In the genomic region with DNA sequence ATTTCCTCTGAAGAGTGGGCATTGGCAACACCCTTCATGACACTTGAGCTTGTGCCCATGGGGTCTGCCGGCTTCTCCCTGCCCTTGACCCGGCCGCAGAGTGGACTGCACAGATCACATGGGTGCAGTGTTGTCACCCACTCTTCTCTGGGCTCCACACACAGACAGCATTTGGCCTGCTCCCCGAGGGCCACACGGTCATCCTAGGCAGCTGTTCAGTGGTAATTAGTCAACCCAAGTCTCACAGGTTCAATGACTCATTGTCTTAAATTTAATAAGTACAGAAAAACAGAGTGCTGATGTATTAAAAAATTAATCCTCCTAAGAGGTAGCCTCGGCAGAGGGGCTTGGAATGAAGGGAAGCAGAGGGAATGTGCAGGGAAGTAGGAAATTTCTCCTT, we compare ENCODE assay signal across 10 cellular contexts.
DNase-seq lines count a peak whose midpoint lies in the region; ATAC-seq, FAIRE-seq and TF ChIP-seq lines count a peak whose summit lies in the region.
"Had no signal": no experiment of that assay in that cellular context is flagged by ENCODE, and none has a peak within 500 bp of the region (broad histone marks: within the 10 kb centered on the region; RNA-seq: fewer than 3 reads in every experiment).

No MANE protein-coding gene starts in this region.

- WGBS in HepG2 (ENCODE audit: low lambda C conversion rate): 94% methylated on average over 5 of the region's 6 CpGs
- WGBS in SK-N-SH (ENCODE audit: low lambda C conversion rate): 90% methylated on average over 6 of the region's 6 CpGs

- H3K27ac ChIP-seq in HepG2 (ENCODE audit: extremely low read length, insufficient read depth, low read length) (peak overlapping the region; percentile 0), SK-N-SH (ENCODE audit: low read depth in 2 of 2, low read length in 1 of 2) (no peak overlapping the region; a peak in 1 of 4 replicates)

- TF ChIP-seq CTCF in D721Med (IDR thresholded peaks at IDR 0.05; ENCODE audit: insufficient read depth, missing control alignments) (no peak), activated B cell treated with CpG ODN at 0.5 μM for 24 hours (IDR thresholded peaks at IDR 0.05) (no peak), HepG2 (CRISPR knock-in tag; IDR thresholded peaks at IDR 0.05) (no peak), SK-N-SH (IDR thresholded peaks at IDR 0.05) (no peak)

- peak overlapping the region; percentile 72 for H3K27ac Mint-ChIP-seq in activated B cell treated with CpG ODN at 0.5 μM for 24 hours

- H3K4me1 Mint-ChIP-seq in activated B cell treated with CpG ODN at 0.5 μM for 24 hours: peaks cover 71% of the 10 kb centered on the region

- in situ Hi-C loops in HepG2 (cut with HindIII; ENCODE audit: extremely low pct_ligation_motif_present, low pct_unique_long_range_greater_than_20kb): no loop called here

- no peak overlapping the region for H2AFZ ChIP-seq in HepG2 (ENCODE audit: low read length)
- no peak overlapping the region for H2AFZ ChIP-seq in SK-N-SH (ENCODE audit: low read depth)

- H3K4me3 ChIP-seq in HepG2 (replicated peaks in 1 of 3; ENCODE audit: insufficient read depth in 1 of 3, low read depth in 2 of 3, low read length in 3 of 3) (no peak overlapping the region), SK-N-SH (ENCODE audit: low read depth in 2 of 2, low read length in 1 of 2) (no peak overlapping the region)

- CTCF ChIA-PET in activated B cell treated with CpG ODN at 0.5 μM for 24 hours (lab: Charles Lee) (interaction anchor here (1.2 kb wide), 1 partner anchor 217 kb away, joined by 3 read pairs; no protein-coding TSS in a partner anchor), HepG2 (lab: Yijun Ruan, JAX; ENCODE audit: low intra/inter-chr PET ratio, low total read pairs) (no interaction called here), SK-N-SH (lab: Yijun Ruan, JAX) (interaction anchor here (0.7 to 3.0 kb wide), 4 partner anchors 7 to 20 kb away, joined by 3 to 15 read pairs (median 6); no protein-coding TSS in a partner anchor)

- H3K4me3 Mint-ChIP-seq in activated B cell treated with CpG ODN at 0.5 μM for 24 hours: peak overlapping the region; percentile 28

- H3K36me3 ChIP-seq in HepG2 (replicated peaks in 1 of 2; ENCODE audit: control insufficient read depth in 1 of 2, insufficient read depth in 2 of 2, low read length in 2 of 2): peaks cover under 1 to 2% of the 10 kb centered on the region in 2 experiments; a peak in 1 of 5 replicates
- H3K36me3 ChIP-seq in SK-N-SH (replicated peaks in 1 of 2; ENCODE audit: control insufficient read depth in 1 of 2, insufficient read depth in 2 of 2, low read length in 1 of 2): no peaks in the 10 kb centered on the region

- peaks cover 6% of the 10 kb centered on the region for H3F3A ChIP-seq in SK-N-SH (replicated peaks; ENCODE audit: insufficient read depth)

- peaks cover 2% of the 10 kb centered on the region for H3K36me3 Mint-ChIP-seq in activated B cell treated with CpG ODN at 0.5 μM for 24 hours (ENCODE audit: low read depth)

- DNase-seq in D721Med (ENCODE audit: insufficient read length, low spot score) (peak; percentile 74), activated B cell treated with CpG ODN at 0.5 μM for 24 hours (no peak), HepG2 (ENCODE audit: low spot score) (no peak), SKM-1 (lab: John Stamatoyannopoulos, UW; ENCODE audit: unreplicated experiment) (no peak), superior temporal gyrus (ENCODE audit: extremely low spot score) (no peak), SK-N-SH (no peak)
- DNase-seq: activated gamma-delta T cell treated with Interleukin-2 at 50 U/mL for 16 hours, MV-4-11, NCI-H526 had no signal

- H3K79me2 ChIP-seq in HepG2 (ENCODE audit: insufficient read depth, low read length) (peaks cover 11% of the 10 kb centered on the region), SK-N-SH (ENCODE audit: insufficient read depth) (no peaks in the 10 kb centered on the region)

- H3K4me1 ChIP-seq in HepG2 (ENCODE audit: insufficient read depth, low read length) (peaks cover 65% of the 10 kb centered on the region), SK-N-SH (ENCODE audit: control insufficient read depth in 1 of 2, insufficient read depth in 2 of 2, low read depth in 1 of 2, low read length in 1 of 2) (peaks cover 25 to 36% of the 10 kb centered on the region in 2 experiments; a peak in 3 of 4 replicates)

- intact Hi-C loops in activated B cell treated with CpG ODN at 0.5 μM for 24 hours (cut with micrococcal nuclease): loop anchor here (1.0 to 5.0 kb wide), 3 partner anchors 25 to 281 kb away; no protein-coding TSS in a partner anchor
- intact Hi-C loops in HepG2 (cut with micrococcal nuclease; ENCODE audit: unreplicated experiment): loop anchor here (5.0 kb wide), 1 partner anchor 281 kb away; no protein-coding TSS in a partner anchor

- no peaks in the 10 kb centered on the region for H3K9me2 ChIP-seq in SK-N-SH

- peak; percentile 11 for TF ChIP-seq POLR2A in GM19099 (IDR thresholded peaks at IDR 0.05; ENCODE audit: extremely low read depth, insufficient read length, low read depth)
- TF ChIP-seq POLR2A in HepG2 (IDR thresholded peaks at IDR 0.05; ENCODE audit: insufficient read depth in 1 of 2, low read depth in 2 of 2, low read length in 2 of 2): no peak

- H3K27me3 ChIP-seq in HepG2 (ENCODE audit: control insufficient read depth in 1 of 2, insufficient read depth in 2 of 2, low read length in 2 of 2): no peaks in the 10 kb centered on the region
- H3K27me3 ChIP-seq in SK-N-SH (ENCODE audit: insufficient read depth): no peaks in the 10 kb centered on the region

- no peak for TF ChIP-seq RAD21 in HepG2 (CRISPR knock-in tag; IDR thresholded peaks at IDR 0.05)
- TF ChIP-seq RAD21 in SK-N-SH (IDR thresholded peaks at IDR 0.05; ENCODE audit: low read length): no peak

- BruUV-seq in HepG2 (replicated peaks; lab: Mats Ljungman, UMichigan): no TSS peak

- POLR2A ChIA-PET in activated B cell treated with CpG ODN at 0.5 μM for 24 hours (lab: Charles Lee) (interaction anchor here (0.7 to 1.5 kb wide), 3 partner anchors 10 to 218 kb away, joined by 3 to 9 read pairs (median 5); no protein-coding TSS in a partner anchor), HepG2 (lab: Yijun Ruan, JAX) (interaction anchor here (2.6 to 2.8 kb wide), 2 partner anchors 55 to 100 kb away, joined by 13 to 20 read pairs; no protein-coding TSS in a partner anchor), SK-N-SH (lab: Yijun Ruan, JAX) (interaction anchor here (0.7 to 1.2 kb wide), 2 partner anchors 13 to 25 kb away, joined by 3 to 4 read pairs; no protein-coding TSS in a partner anchor)

- no peak overlapping the region for H3K9ac ChIP-seq in HepG2 (ENCODE audit: insufficient read depth, low read depth, low read length)
- H3K9ac ChIP-seq in SK-N-SH: no peak overlapping the region

- ATAC-seq in activated B cell treated with CpG ODN at 0.5 μM for 24 hours (ENCODE audit: low read depth): peak; percentile 15
- ATAC-seq in HepG2: no peak

- H3K4me2 ChIP-seq in HepG2 (ENCODE audit: low read depth, low read length): no peak overlapping the region
- no peak overlapping the region for H3K4me2 ChIP-seq in SK-N-SH

- TF ChIP-seq EP300 in HepG2 (IDR thresholded peaks at IDR 0.05; ENCODE audit: low read depth in 2 of 2, low read length in 2 of 2): no peak
- TF ChIP-seq EP300 in HepG2 (CRISPR knock-in tag; IDR thresholded peaks at IDR 0.05; ENCODE audit: borderline replicate concordance): no peak
- no peak for TF ChIP-seq EP300 in SK-N-SH (IDR thresholded peaks at IDR 0.05; ENCODE audit: borderline replicate concordance in 1 of 2, low read depth in 1 of 2, low read length in 1 of 2)

- FAIRE-seq in D721Med (lab: Jason Lieb, UNC): no peak
- FAIRE-seq in HepG2 (lab: Jason Lieb, UNC): no peak

- H3K27me3 Mint-ChIP-seq in activated B cell treated with CpG ODN at 0.5 μM for 24 hours: no peaks in the 10 kb centered on the region

- H4K20me1 ChIP-seq in HepG2 (ENCODE audit: insufficient read depth, low read length) (no peaks in the 10 kb centered on the region), SK-N-SH (ENCODE audit: insufficient read depth) (no peaks in the 10 kb centered on the region)

- H3K9me3 Mint-ChIP-seq in activated B cell treated with CpG ODN at 0.5 μM for 24 hours: no peaks in the 10 kb centered on the region

- no peaks in the 10 kb centered on the region for H3K9me3 ChIP-seq in HepG2 (ENCODE audit: low read length)
- no peaks in the 10 kb centered on the region for H3K9me3 ChIP-seq in SK-N-SH

TF ChIP-seq in HepG2, 621 proteins besides CTCF, POLR2A, EP300 and RAD21 (continues in another document):
- no peak for TF ChIP-seq PHF8 (CRISPR knock-in tag; IDR thresholded peaks at IDR 0.05)
- TF ChIP-seq, protein P1, sequence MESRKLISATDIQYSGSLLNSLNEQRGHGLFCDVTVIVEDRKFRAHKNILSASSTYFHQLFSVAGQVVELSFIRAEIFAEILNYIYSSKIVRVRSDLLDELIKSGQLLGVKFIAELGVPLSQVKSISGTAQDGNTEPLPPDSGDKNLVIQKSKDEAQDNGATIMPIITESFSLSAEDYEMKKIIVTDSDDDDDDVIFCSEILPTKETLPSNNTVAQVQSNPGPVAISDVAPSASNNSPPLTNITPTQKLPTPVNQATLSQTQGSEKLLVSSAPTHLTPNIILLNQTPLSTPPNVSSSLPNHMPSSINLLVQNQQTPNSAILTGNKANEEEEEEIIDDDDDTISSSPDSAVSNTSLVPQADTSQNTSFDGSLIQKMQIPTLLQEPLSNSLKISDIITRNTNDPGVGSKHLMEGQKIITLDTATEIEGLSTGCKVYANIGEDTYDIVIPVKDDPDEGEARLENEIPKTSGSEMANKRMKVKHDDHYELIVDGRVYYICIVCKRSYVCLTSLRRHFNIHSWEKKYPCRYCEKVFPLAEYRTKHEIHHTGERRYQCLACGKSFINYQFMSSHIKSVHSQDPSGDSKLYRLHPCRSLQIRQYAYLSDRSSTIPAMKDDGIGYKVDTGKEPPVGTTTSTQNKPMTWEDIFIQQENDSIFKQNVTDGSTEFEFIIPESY (CRISPR knock-in tag; IDR thresholded peaks at IDR 0.05): no peak
- TF ChIP-seq ZNF367 (CRISPR knock-in tag; IDR thresholded peaks at IDR 0.05; ENCODE audit: borderline replicate concordance): no peak

TF ChIP-seq in SK-N-SH, 30 proteins besides CTCF, POLR2A, EP300 and RAD21 (continues in another document):
- TF ChIP-seq MEF2A (IDR thresholded peaks at IDR 0.05; ENCODE audit: borderline replicate concordance, low read depth) (no peak), GATA2 (CRISPR knock-in tag; IDR thresholded peaks at IDR 0.05) (no peak)
